13 cellular contexts compared by ENCODE assay signal in genomic region chr5:69450116-69450515, GRCh38. TPM values are rescaled to one million over a fixed set of nuclear protein-coding genes. Genes with fewer than 3 reads are reported as not detected.
DNase-seq lines count a peak whose midpoint lies in the region; ATAC-seq and TF ChIP-seq lines count a peak whose summit lies in the region.
"Had no signal": no experiment of that assay in that cellular context is flagged by ENCODE, and none has a peak within 500 bp of the region (broad histone marks: within the 10 kb centered on the region; RNA-seq: fewer than 3 reads in every experiment).

No MANE protein-coding gene starts in this region.

- no peak overlapping the region for H3K14ac ChIP-seq in trophoblast cell (ENCODE audit: low read length)

- H3K36me3 ChIP-seq in trophoblast cell (ENCODE audit: control insufficient read depth in 1 of 2, insufficient read depth in 2 of 2, low read length in 2 of 2), result no peaks in the 10 kb centered on the region

- no peak overlapping the region for H3K23ac ChIP-seq in trophoblast cell (ENCODE audit: low read length)

- intact Hi-C loops in left cardiac atrium (cut with DNase I), result no loop called here

- CTCF ChIA-PET in RWPE1 (lab: Yijun Ruan, JAX), result no interaction called here

- H2AK5ac ChIP-seq in trophoblast cell (ENCODE audit: low read length), result no peak overlapping the region

- H4K12ac ChIP-seq in trophoblast cell (ENCODE audit: low read depth, low read length), result no peak overlapping the region

- no peaks in the 10 kb centered on the region for H3K79me2 ChIP-seq in trophoblast cell (ENCODE audit: control insufficient read depth, insufficient read depth, low read length, poor library complexity)

- H2BK12ac ChIP-seq in trophoblast cell (ENCODE audit: low read length), result no peak overlapping the region

- no peak overlapping the region for H3K9ac ChIP-seq in trophoblast cell (ENCODE audit: low read length)

- WGBS in trophoblast cell (ENCODE audit: extremely low coverage, insufficient coverage, insufficient read length), result no CpG with 5 or more reads among the region's 1 CpG

- H3K27ac ChIP-seq in RWPE1, result peak overlapping the region; percentile 35; the same call in 1 of the 2 replicates
- no peak overlapping the region for H3K27ac ChIP-seq in trophoblast cell (ENCODE audit: low read depth, low read length)
- H3K27ac ChIP-seq: dorsolateral prefrontal cortex had no signal

- no peak overlapping the region for H3K4ac ChIP-seq in trophoblast cell (ENCODE audit: low read depth, low read length)

- H2BK120ac ChIP-seq in trophoblast cell (ENCODE audit: insufficient read depth, low read length, poor library complexity), result no peak overlapping the region

- no peak overlapping the region for H3K4me3 ChIP-seq in epithelial cell of esophagus (ENCODE audit: low read length)
- no peak overlapping the region for H3K4me3 ChIP-seq in trophoblast cell (ENCODE audit: low read depth, low read length)
- H3K4me3 ChIP-seq: dorsolateral prefrontal cortex had no signal

- no peak overlapping the region for H3K18ac ChIP-seq in trophoblast cell (ENCODE audit: low read length)

- H2AFZ ChIP-seq in trophoblast cell (ENCODE audit: insufficient read depth, low read length, poor library complexity), result no peak overlapping the region

- no peak overlapping the region for H4K8ac ChIP-seq in trophoblast cell (ENCODE audit: low read depth, low read length)

- no peak overlapping the region for H4K91ac ChIP-seq in trophoblast cell (ENCODE audit: low read depth, low read length)

- no peak for ATAC-seq in HG03469 (IDR thresholded peaks at IDR 0.05; ENCODE audit: unreplicated experiment)
- ATAC-seq in left cardiac atrium, result no peak
- ATAC-seq: Right ventricle myocardium inferior had no signal

- no peak for TF ChIP-seq CTCF in RWPE1 (conservative IDR thresholded peaks at IDR 0.05; ENCODE audit: low read depth)
- TF ChIP-seq CTCF in epithelial cell of esophagus (IDR thresholded peaks at IDR 0.05; ENCODE audit: insufficient read depth, low read depth, low read length, missing control alignments), result no peak

- H3K4me1 ChIP-seq in trophoblast cell (ENCODE audit: control insufficient read depth in 1 of 2, insufficient read depth in 2 of 2, low read length in 2 of 2), result no peaks in the 10 kb centered on the region

- H3K9me3 ChIP-seq in trophoblast cell (ENCODE audit: insufficient read depth, low read depth, low read length), result no peaks in the 10 kb centered on the region

- no peaks in the 10 kb centered on the region for H3K79me1 ChIP-seq in trophoblast cell (ENCODE audit: low read length)

- no peaks in the 10 kb centered on the region for H3K27me3 ChIP-seq in trophoblast cell (ENCODE audit: insufficient read depth, low read length)

- H3K4me2 ChIP-seq in trophoblast cell (ENCODE audit: low read length), result no peak overlapping the region

- no peak overlapping the region for H2BK5ac ChIP-seq in trophoblast cell (ENCODE audit: low read depth, low read length, poor library complexity)

- peak; percentile 70 for DNase-seq in GM04503 (ENCODE audit: low read depth)
- DNase-seq in RWPE1 (ENCODE audit: low spot score), result peak; percentile 89
- DNase-seq in epithelial cell of esophagus (ENCODE audit: low read depth), result peak; percentile 96
- DNase-seq in trophoblast cell, result peak; percentile 71 to 88
- DNase-seq in DMS153 treated with DMSO at 0.1 percent for 48 hours (lab: John Stamatoyannopoulos, UW; ENCODE audit: unreplicated experiment), result no peak
- no peak for DNase-seq in NCI-H2081 (lab: John Stamatoyannopoulos, UW)
- DNase-seq in left cardiac atrium, result no peak
- DNase-seq: DMS79 treated with DMSO at 0.1 percent for 48 hours, dorsolateral prefrontal cortex, naive B cell, NCI-H345 had no signal

- POLR2A ChIA-PET in RWPE1 (lab: Yijun Ruan, JAX; ENCODE audit: low non-redundant PET), result no interaction called here

RNA-seq across cellular contexts. Expression of gene MARVELD2, which starts 35.2 kb away (rescaled TPM):
- polyA plus RNA-seq in trophoblast cell (2013), result 15.3 and 16.2 TPM in 2 replicates
- 1 to 10 TPM; 2.0 to 2.2 TPM for total RNA-seq in left cardiac atrium

RNA-seq across cellular contexts. Expression of gene OCLN, which starts 42.5 kb away (rescaled TPM):
- 11.7 and 11.9 TPM in 2 replicates for polyA plus RNA-seq in trophoblast cell (2013)
- 1 to 10 TPM; 1.7 to 2.0 TPM for total RNA-seq in left cardiac atrium

Comparison
In these comparisons a context has a peak if more than half of its experiments do, and no peak if none do; other contexts are left out.
1. DNase-seq: peak in GM04503 (single experiment), RWPE1 (single experiment), epithelial cell of esophagus (single experiment) and trophoblast cell (2 of 2); none in DMS153 treated with DMSO at 0.1 percent for 48 hours (single experiment), NCI-H2081 (0 of 2) and left cardiac atrium (single experiment).